Comparison of ENCODE assay signal across 8 cellular contexts in genomic region chr1:35079003-35079930, GRCh38. TPM values are rescaled to one million over a fixed set of nuclear protein-coding genes. Genes with fewer than 3 reads are reported as not detected.
DNase-seq lines count a peak whose midpoint lies in the region; ATAC-seq and TF ChIP-seq lines count a peak whose summit lies in the region.

Gene ZMYM1, plus strand, starts transcription at chr1:35079385. Its CDS starts 14,603 bp downstream, at chr1:35093988.

- ATAC-seq in GM18519 (IDR thresholded peaks at IDR 0.05; ENCODE audit: low FRiP score, unreplicated experiment): peak; percentile 61
- ATAC-seq in HG03060 (IDR thresholded peaks at IDR 0.05; ENCODE audit: low read depth, unreplicated experiment): peak; percentile 72

- H3K79me2 ChIP-seq in mammary epithelial cell (ENCODE audit: insufficient read depth, low read length) (peaks cover 46% of the 10 kb centered on the region), smooth muscle cell (ENCODE audit: low read depth) (peaks cover 46% of the 10 kb centered on the region)

- CTCF ChIA-PET in mammary epithelial cell (lab: Charles Lee; ENCODE audit: low non-redundant PET): interaction anchor here (0.7 kb wide), 1 partner anchor 73 kb away, joined by 3 read pairs; no protein-coding TSS in a partner anchor

- H3K9me3 ChIP-seq in WERI-Rb-1 (ENCODE audit: severe bottlenecking): peaks cover 2% of the 10 kb centered on the region
- no peaks in the 10 kb centered on the region for H3K9me3 ChIP-seq in mammary epithelial cell (replicated peaks; ENCODE audit: insufficient read depth, low read length)
- no peaks in the 10 kb centered on the region for H3K9me3 ChIP-seq in smooth muscle cell (replicated peaks; ENCODE audit: low read depth)

- H3K4me1 ChIP-seq in mammary epithelial cell (ENCODE audit: insufficient read depth, low read length) (peaks cover 9% of the 10 kb centered on the region), smooth muscle cell (ENCODE audit: low read depth) (peaks cover 7% of the 10 kb centered on the region)

- H3K27me3 ChIP-seq in WERI-Rb-1 (ENCODE audit: insufficient read depth, low read depth, severe bottlenecking) (no peaks in the 10 kb centered on the region), mammary epithelial cell (ENCODE audit: insufficient read depth, low read length) (no peaks in the 10 kb centered on the region), smooth muscle cell (ENCODE audit: low read depth) (no peaks in the 10 kb centered on the region)

- peak; percentile 61 for DNase-seq in A172 (ENCODE audit: low spot score)
- peak; percentile 78 for DNase-seq in NCI-H2107 treated with DMSO at 0.1 percent for 48 hours (lab: John Stamatoyannopoulos, UW; ENCODE audit: unreplicated experiment)
- DNase-seq in WERI-Rb-1: peak; percentile 92
- peak; percentile 86 for DNase-seq in mammary epithelial cell
- peak; percentile 98 for DNase-seq in iPS-NIHi7 (ENCODE audit: extremely low spot score)
- DNase-seq in smooth muscle cell (lab: John Stamatoyannopoulos, UW; ENCODE audit: unreplicated experiment): peak; percentile 68

- H4K20me1 ChIP-seq in mammary epithelial cell (ENCODE audit: insufficient read depth, low read length) (no peaks in the 10 kb centered on the region), smooth muscle cell (ENCODE audit: low read depth) (peaks cover 9% of the 10 kb centered on the region)

- H3K4me2 ChIP-seq in mammary epithelial cell (ENCODE audit: insufficient read depth, low read depth, low read length) (peak within 1 kb of the TSS; percentile 80), smooth muscle cell (peak within 1 kb of the TSS; percentile 82)

- H3K27ac ChIP-seq in WERI-Rb-1 (peak within 1 kb of the TSS; percentile 89), mammary epithelial cell (ENCODE audit: insufficient read depth, low read depth, low read length) (peak within 1 kb of the TSS; percentile 83), smooth muscle cell (ENCODE audit: low read depth) (peak within 1 kb of the TSS; percentile 83)

- H3F3A ChIP-seq in smooth muscle cell (ENCODE audit: low read depth): no peaks in the 10 kb centered on the region

- TSS peak; percentile 82 for BruUV-seq in mammary epithelial cell (replicated peaks; lab: Mats Ljungman, UMichigan)

- H3K9ac ChIP-seq in mammary epithelial cell (ENCODE audit: insufficient read depth, low read length) (peak within 1 kb of the TSS; percentile 88), smooth muscle cell (ENCODE audit: low read depth) (peak within 1 kb of the TSS; percentile 84)

- in situ Hi-C loops in mammary epithelial cell (cut with MboI; ENCODE audit: low sequenced_read_pairs in 2 of 2): no loop called here

- peak within 1 kb of the TSS; percentile 92 for H2AFZ ChIP-seq in mammary epithelial cell (ENCODE audit: low read depth, low read length)
- peak within 1 kb of the TSS; percentile 88 for H2AFZ ChIP-seq in smooth muscle cell (ENCODE audit: low read depth)

- H3K36me3 ChIP-seq in WERI-Rb-1: no peaks in the 10 kb centered on the region; the same call in none of the 2 replicates
- no peaks in the 10 kb centered on the region for H3K36me3 ChIP-seq in mammary epithelial cell (ENCODE audit: insufficient read depth, low read length)
- no peaks in the 10 kb centered on the region for H3K36me3 ChIP-seq in smooth muscle cell (ENCODE audit: low read depth)

- dilution Hi-C loops in mammary epithelial cell (cut with HindIII; ENCODE audit: low sequenced_read_pairs): no loop called here

- 2% methylated on average over 40 of the region's 52 CpGs for WGBS in mammary epithelial cell (ENCODE audit: low coverage, missing lambda C conversion rate)
- WGBS in smooth muscle cell (ENCODE audit: low lambda C conversion rate): 2% methylated on average over 52 of the region's 52 CpGs

- no peak for TF ChIP-seq CTCF in WERI-Rb-1 (IDR thresholded peaks at IDR 0.05; ENCODE audit: low read depth, low read length)
- no peak for TF ChIP-seq CTCF in mammary epithelial cell (conservative IDR thresholded peaks at IDR 0.05 in 1 of 2, IDR thresholded peaks at IDR 0.05 in 1 of 2; ENCODE audit: extremely low read depth in 1 of 2, insufficient read depth in 1 of 2, low read depth in 1 of 2, low read length in 2 of 2)
- no peak for TF ChIP-seq CTCF in smooth muscle cell (IDR thresholded peaks at IDR 0.05; ENCODE audit: borderline replicate concordance, insufficient read depth, poor library complexity, severe bottlenecking)

- H3K4me3 ChIP-seq in WERI-Rb-1 (ENCODE audit: low read depth, low read length): peak within 1 kb of the TSS; percentile 65
- H3K4me3 ChIP-seq in mammary epithelial cell (replicated peaks in 1 of 3; ENCODE audit: insufficient read depth in 1 of 3, low read depth in 2 of 3, low read length in 3 of 3): peak within 1 kb of the TSS; percentile 63 to 78 (median 74)
- H3K4me3 ChIP-seq in smooth muscle cell: peak within 1 kb of the TSS; percentile 68

- intact Hi-C loops in mammary epithelial cell (cut with micrococcal nuclease): no loop called here

RNA-seq across cellular contexts. Expression of gene ZMYM1, which starts in this region (rescaled TPM):
- 12.4 and 13.5 TPM in 2 replicates for total RNA-seq in A172 (2014; rRNA removed; shearing (Covaris generic))
- total RNA-seq in mammary epithelial cell (10 to 100 TPM; 20.6 to 38.5 TPM), smooth muscle cell (18.6 and 31.3 TPM in 2 replicates)
- polyA plus RNA-seq in mammary epithelial cell (10.2 TPM), smooth muscle cell (4.2 and 7.5 TPM in 2 replicates)
- polyA minus RNA-seq in mammary epithelial cell: 47.1 TPM

Comparison
In these comparisons a context has a peak if more than half of its experiments do, and no peak if none do; other contexts are left out.
1. Peak in every context shown above with its lines: DNase-seq, ATAC-seq, H3K4me3 ChIP-seq and H3K27ac ChIP-seq.